24 cellular contexts compared by ENCODE assay signal in genomic region chr5:132678735-132679134, GRCh38. TPM values are rescaled to one million over a fixed set of nuclear protein-coding genes. Genes with fewer than 3 reads are reported as not detected.
"Had no signal": no experiment of that assay in that cellular context is flagged by ENCODE, and none has a peak within 500 bp of the region (broad histone marks: within the 10 kb centered on the region; RNA-seq: fewer than 3 reads in every experiment).

No MANE protein-coding gene starts in this region.

- DNase-seq: Kasumi-1, KG1, MM.1S, NCI-H1092 treated with DMSO at 0.1 percent for 48 hours, NCI-H1436, NCI-H187, NCI-H2029, NCI-H2081 treated with DMSO at 0.1 percent for 48 hours, NCI-H2171, NCI-H226, NCI-H446, NCI-H510A, NCI-H524 treated with DMSO at 0.1 percent for 48 hours, NCI-H69, NCI-H774, PC-3, SHP77 treated with DMSO at 0.1 percent for 48 hours, SJCRH30 had no signal

- ATAC-seq: Panc1, PC-3, SK-N-SH treated with all-trans-retinoic acid at 6 μM for 48 hours had no signal

- H3K27ac ChIP-seq: RWPE1, SJCRH30 had no signal

- H3K4me3 ChIP-seq: SJCRH30 had no signal

- H3K9me3 ChIP-seq: SJCRH30 had no signal

- H3K27me3 ChIP-seq: SJCRH30 had no signal

- H3K36me3 ChIP-seq: SJCRH30 had no signal

RNA-seq across cellular contexts. Expression of gene IL4, which starts 4.9 kb away (rescaled TPM):
- total RNA-seq: HT-29, M059J, OCI-LY7, PC-3, SJCRH30 had no signal

RNA-seq across cellular contexts. Expression of gene IL13, which starts 20.8 kb away (rescaled TPM):
- total RNA-seq: HT-29, M059J, OCI-LY7, PC-3, SJCRH30 had no signal
